In genomic region chr12:29428630-29429029, GRCh38 we compare ENCODE assay signal across 8 cellular contexts. TPM values are rescaled to one million over a fixed set of nuclear protein-coding genes. Genes with fewer than 3 reads are reported as not detected.
A peak's percentile ranks its signal among the peaks of the same experiment; 100 is the strongest.
DNase-seq lines count a peak whose midpoint lies in the region; ATAC-seq lines count a peak whose summit lies in the region.

No MANE protein-coding gene starts in this region.

- H3K36me3 ChIP-seq in MG63 = no peaks in the 10 kb centered on the region

- peak; percentile 50 for ATAC-seq in GM21447 (IDR thresholded peaks at IDR 0.05; ENCODE audit: unreplicated experiment)
- no peak for ATAC-seq in HG03280 (IDR thresholded peaks at IDR 0.05; ENCODE audit: unreplicated experiment)

- H3K4me3 ChIP-seq in MG63 = no peak overlapping the region

- no peaks in the 10 kb centered on the region for H3K9me3 ChIP-seq in MG63

- DNase-seq in AG20443 (ENCODE audit: low spot score) = peak; percentile 12
- peak; percentile 96 for DNase-seq in MV-4-11 (lab: John Stamatoyannopoulos, UW)
- DNase-seq in fibroblast of the conjunctiva (ENCODE audit: low read depth) = peak; percentile 92
- DNase-seq in stimulated activated CD8-positive, alpha-beta memory T cell treated with anti-CD3 and anti-CD28 coated beads, Interleukin-4, amount 100 ng/mL, for 48 hours = no peak
- DNase-seq in MG63 = no peak
- DNase-seq in NK-92 (lab: John Stamatoyannopoulos, UW; ENCODE audit: unreplicated experiment) = no peak

- no peaks in the 10 kb centered on the region for H3K27me3 ChIP-seq in MG63

RNA-seq across cellular contexts. Expression of gene ERGIC2, which starts 47.7 kb away (rescaled TPM):
- total RNA-seq in MG63 (2014; rRNA removed; shearing (Covaris generic); ENCODE audit: low replicate concordance) = 140 and 257 TPM in 2 replicates

Comparison
In these comparisons a context has a peak if more than half of its experiments do, and no peak if none do; other contexts are left out.
1. DNase-seq: peak in AG20443 (single experiment), MV-4-11 (single experiment) and fibroblast of the conjunctiva (single experiment); none in stimulated activated CD8-positive, alpha-beta memory T cell treated with anti-CD3 and anti-CD28 coated beads, Interleukin-4, amount 100 ng/mL, for 48 hours (single experiment), MG63 (single experiment) and NK-92 (single experiment).